In the genomic region with DNA sequence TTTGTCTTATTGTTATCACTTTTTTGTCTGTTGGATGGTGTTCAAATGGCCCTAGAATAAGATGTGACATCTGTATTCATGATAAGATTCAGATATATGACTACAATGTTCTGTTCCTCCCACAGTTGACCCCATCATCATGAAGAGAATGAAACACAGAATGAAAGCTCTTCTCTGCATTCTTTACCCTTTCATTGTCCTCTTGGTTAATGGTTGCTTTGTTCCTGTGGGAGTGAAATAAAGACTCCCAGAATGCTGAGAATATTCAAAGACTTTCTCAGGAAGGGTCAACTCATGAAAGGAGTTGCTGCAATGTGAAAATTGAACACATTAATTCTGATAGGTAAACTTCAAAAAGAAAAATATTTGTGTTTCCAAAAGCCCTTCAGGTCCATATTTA, we compare ENCODE assay signal across 25 cellular contexts.
"Had no signal": no experiment of that assay in that cellular context is flagged by ENCODE, and none has a peak within 500 bp of the region (broad histone marks: within the 10 kb centered on the region; RNA-seq: fewer than 3 reads in every experiment).

No MANE protein-coding gene starts in this region.

- H3K9me3 Mint-ChIP-seq: activated B cell treated with CpG ODN at 0.5 μM for 24 hours; activated CD4-positive, alpha-beta memory T cell treated with anti-CD3 and anti-CD28 coated beads for 36 hours; activated CD4-positive, alpha-beta T cell treated with anti-CD3 and anti-CD28 coated beads, Interleukin-2, amount 10 ng/mL, durations not matched to agents 7 days and 5 days; brain; T-helper 1 cell treated with Interleukin-12 subunit alpha and Interleukin-12 subunit beta and Interleukin-4 antibody, amounts not matched to agents 30 μg/mL and 1 μg/mL, for 36 hours had no signal

- ATAC-seq: activated T-cell treated with anti-CD3 and anti-CD28 coated beads, Interleukin-2, amount 50 U/mL, for 4 hours; SK-N-SH treated with all-trans-retinoic acid at 6 μM for 48 hours had no signal

- H3K36me3 Mint-ChIP-seq: activated CD4-positive, alpha-beta memory T cell treated with anti-CD3 and anti-CD28 coated beads for 36 hours; activated naive CD8-positive, alpha-beta T cell; brain had no signal

- DNase-seq: activated B cell treated with CpG ODN at 0.5 μM for 24 hours; activated CD4-positive, alpha-beta memory T cell treated with anti-CD3 and anti-CD28 coated beads for 36 hours; activated CD4-positive, alpha-beta T cell treated with anti-CD3 and anti-CD28 coated beads for 1 hour; activated CD4-positive, alpha-beta T cell treated with anti-CD3 and anti-CD28 coated beads, Interleukin-2, amount 10 ng/mL, durations not matched to agents 7 days and 5 days; activated CD8-positive, alpha-beta memory T cell treated with anti-CD3 and anti-CD28 coated beads for 24 hours; activated effector memory CD4-positive, alpha-beta T cell treated with anti-CD3 and anti-CD28 coated beads, Interleukin-2, amount 50 U/mL, for 16 hours; activated naive CD4-positive, alpha-beta T cell treated with Interleukin-2 at 50 U/mL for 16 hours; activated T-cell treated with anti-CD3 and anti-CD28 coated beads, Interleukin-2, amount 50 U/mL, for 4 hours; amygdala; Kasumi-1; NCI-H1105 treated with DMSO at 0.1 percent for 48 hours; NCI-H1436 treated with DMSO at 0.1 percent for 48 hours; NCI-H187; NCI-H2081; NCI-H510A treated with DMSO at 0.1 percent for 48 hours; NCI-H69; NK-92 treated with Interleukin-12 subunit alpha and Interleukin-12 subunit beta, amount 100 ng/mL, for 24 hours; Peyer's patch; SHP77 had no signal

- H3K4me3 Mint-ChIP-seq: activated B cell treated with CpG ODN at 0.5 μM for 24 hours; activated CD4-positive, alpha-beta memory T cell treated with anti-CD3 and anti-CD28 coated beads for 36 hours; activated CD4-positive, alpha-beta T cell treated with anti-CD3 and anti-CD28 coated beads, Interleukin-2, amount 10 ng/mL, durations not matched to agents 7 days and 5 days; activated naive CD8-positive, alpha-beta T cell; activated T-cell treated with anti-CD3 and anti-CD28 coated beads, Interleukin-2, amount 50 U/mL, for 4 hours; brain; T-helper 1 cell treated with Interleukin-12 subunit alpha and Interleukin-12 subunit beta and Interleukin-4 antibody, amounts not matched to agents 30 μg/mL and 1 μg/mL, for 36 hours had no signal

- H3K36me3 ChIP-seq: Peyer's patch, SJSA1 had no signal

- H3K9me3 ChIP-seq: Peyer's patch, SJSA1 had no signal

- H3K27ac Mint-ChIP-seq: activated B cell treated with CpG ODN at 0.5 μM for 24 hours; activated CD4-positive, alpha-beta memory T cell treated with anti-CD3 and anti-CD28 coated beads for 36 hours; activated CD4-positive, alpha-beta T cell treated with anti-CD3 and anti-CD28 coated beads, Interleukin-2, amount 10 ng/mL, durations not matched to agents 7 days and 5 days; activated naive CD8-positive, alpha-beta T cell; brain; T-helper 1 cell treated with Interleukin-12 subunit alpha and Interleukin-12 subunit beta and Interleukin-4 antibody, amounts not matched to agents 30 μg/mL and 1 μg/mL, for 36 hours had no signal

- H3K4me1 ChIP-seq: Peyer's patch, SJSA1 had no signal

- H3K27me3 ChIP-seq: Peyer's patch, SJSA1 had no signal

- H3K27ac ChIP-seq: Peyer's patch, RWPE1, SJSA1 had no signal

- H3K4me3 ChIP-seq: Peyer's patch, SJSA1 had no signal

- H3K4me1 Mint-ChIP-seq: activated B cell treated with CpG ODN at 0.5 μM for 24 hours; activated CD4-positive, alpha-beta T cell treated with anti-CD3 and anti-CD28 coated beads, Interleukin-2, amount 10 ng/mL, durations not matched to agents 7 days and 5 days had no signal

- H3K27me3 Mint-ChIP-seq: activated B cell treated with CpG ODN at 0.5 μM for 24 hours; activated CD4-positive, alpha-beta memory T cell treated with anti-CD3 and anti-CD28 coated beads for 36 hours; activated CD4-positive, alpha-beta T cell treated with anti-CD3 and anti-CD28 coated beads, Interleukin-2, amount 10 ng/mL, durations not matched to agents 7 days and 5 days; activated naive CD8-positive, alpha-beta T cell had no signal
